21 cellular contexts compared by ENCODE assay signal in the genomic region with DNA sequence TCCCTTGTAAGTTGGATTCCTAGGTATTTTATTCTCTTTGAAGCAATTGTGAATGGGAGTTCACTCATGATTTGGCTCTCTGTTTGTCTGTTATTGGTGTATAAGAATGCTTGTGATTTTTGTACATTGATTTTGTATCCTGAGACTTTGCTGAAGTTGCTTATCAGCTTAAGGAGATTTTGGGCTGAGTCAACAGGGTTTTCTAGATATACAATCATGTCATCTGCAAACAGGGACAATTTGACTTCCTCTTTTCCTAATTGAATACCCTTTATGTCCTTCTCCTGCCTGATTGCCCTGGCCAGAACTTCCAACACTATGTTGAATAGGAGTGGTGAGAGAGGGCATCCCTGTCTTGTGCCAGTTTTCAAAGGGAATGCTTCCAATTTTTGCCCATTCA. TPM values are rescaled to one million over a fixed set of nuclear protein-coding genes. Genes with fewer than 3 reads are reported as not detected.
"Had no signal": no experiment of that assay in that cellular context is flagged by ENCODE, and none has a peak within 500 bp of the region (broad histone marks: within the 10 kb centered on the region; RNA-seq: fewer than 3 reads in every experiment).

No MANE protein-coding gene starts in this region.

RNA-seq across cellular contexts. Expression of gene MS4A3, which starts 6.0 kb away (rescaled TPM):
- total RNA-seq: activated naive CD4-positive, alpha-beta T cell treated with anti-CD3 and anti-CD28 coated beads for 36 hours; activated naive CD4-positive, alpha-beta T cell treated with anti-CD3 and anti-CD28 coated beads, Interleukin-2, amount 50 U/mL, for 72 hours; activated naive CD8-positive, alpha-beta T cell treated with anti-CD3 and anti-CD28 coated beads for 36 hours; activated naive CD8-positive, alpha-beta T cell treated with anti-CD3 and anti-CD28 coated beads, Interleukin-2, amount 10 ng/mL, durations not matched to agents 7 days and 5 days; activated T-cell treated with anti-CD3 and anti-CD28 coated beads, Interleukin-2, amount 50 U/mL, for 4 hours; activated T-cell treated with anti-CD3 and anti-CD28 coated beads, Interleukin-2, amount 50 U/mL, for 72 hours; activated T-helper 1 cell treated with anti-CD3 and anti-CD28 coated beads, Interleukin-12 subunit alpha, Interleukin-12 subunit beta, Interleukin-2, Interleukin-4 antibody, amounts not matched to agents 30 ng/mL and 10 ng/mL and 1 ng/mL, durations not matched to agents 14 hours and 24 hours and 36 hours; activated T-helper 17 cell treated with anti-CD3 and anti-CD28 coated beads, Interleukin-2, amount 50 U/mL, for 72 hours; activated T-helper 2 cell treated with anti-CD3 and anti-CD28 coated beads, Interferon-gamma antibody, Interleukin-2, Interleukin-4, amounts not matched to agents 10 μg/mL and 5 μg/mL and 100 μg/mL, durations not matched to agents 14 hours and 24 hours and 36 hours; adrenal gland; aorta; ascending aorta; astrocyte; body of pancreas; breast epithelium; bronchial epithelial cell; cardiac muscle cell; chondrocyte had no signal
- polyA plus RNA-seq: adrenal gland, aorta, cardiac muscle cell had no signal

RNA-seq across cellular contexts. Expression of gene OOSP2, which starts 10.2 kb away (rescaled TPM):
- total RNA-seq: activated naive CD4-positive, alpha-beta T cell treated with anti-CD3 and anti-CD28 coated beads for 36 hours; activated naive CD4-positive, alpha-beta T cell treated with anti-CD3 and anti-CD28 coated beads, Interleukin-2, amount 50 U/mL, for 72 hours; activated naive CD8-positive, alpha-beta T cell treated with anti-CD3 and anti-CD28 coated beads for 36 hours; activated naive CD8-positive, alpha-beta T cell treated with anti-CD3 and anti-CD28 coated beads, Interleukin-2, amount 10 ng/mL, durations not matched to agents 7 days and 5 days; activated T-cell treated with anti-CD3 and anti-CD28 coated beads, Interleukin-2, amount 50 U/mL, for 4 hours; activated T-cell treated with anti-CD3 and anti-CD28 coated beads, Interleukin-2, amount 50 U/mL, for 72 hours; activated T-helper 1 cell treated with anti-CD3 and anti-CD28 coated beads, Interleukin-12 subunit alpha, Interleukin-12 subunit beta, Interleukin-2, Interleukin-4 antibody, amounts not matched to agents 30 ng/mL and 10 ng/mL and 1 ng/mL, durations not matched to agents 14 hours and 24 hours and 36 hours; activated T-helper 17 cell treated with anti-CD3 and anti-CD28 coated beads, Interleukin-2, amount 50 U/mL, for 72 hours; activated T-helper 2 cell treated with anti-CD3 and anti-CD28 coated beads, Interferon-gamma antibody, Interleukin-2, Interleukin-4, amounts not matched to agents 10 μg/mL and 5 μg/mL and 100 μg/mL, durations not matched to agents 14 hours and 24 hours and 36 hours; adrenal gland; aorta; ascending aorta; astrocyte; body of pancreas; breast epithelium; bronchial epithelial cell; cardiac muscle cell; cardiac septum; cerebellum; chondrocyte had no signal
- polyA plus RNA-seq: adipose tissue, adrenal gland, aorta, cardiac muscle cell had no signal

RNA-seq across cellular contexts. Expression of gene OOSP4B, which starts 33.4 kb away (rescaled TPM):
- total RNA-seq: activated naive CD4-positive, alpha-beta T cell treated with anti-CD3 and anti-CD28 coated beads for 36 hours; activated naive CD4-positive, alpha-beta T cell treated with anti-CD3 and anti-CD28 coated beads, Interleukin-2, amount 50 U/mL, for 72 hours; activated naive CD8-positive, alpha-beta T cell treated with anti-CD3 and anti-CD28 coated beads for 36 hours; activated naive CD8-positive, alpha-beta T cell treated with anti-CD3 and anti-CD28 coated beads, Interleukin-2, amount 10 ng/mL, durations not matched to agents 7 days and 5 days; activated T-cell treated with anti-CD3 and anti-CD28 coated beads, Interleukin-2, amount 50 U/mL, for 4 hours; activated T-cell treated with anti-CD3 and anti-CD28 coated beads, Interleukin-2, amount 50 U/mL, for 72 hours; activated T-helper 1 cell treated with anti-CD3 and anti-CD28 coated beads, Interleukin-12 subunit alpha, Interleukin-12 subunit beta, Interleukin-2, Interleukin-4 antibody, amounts not matched to agents 30 ng/mL and 10 ng/mL and 1 ng/mL, durations not matched to agents 14 hours and 24 hours and 36 hours; activated T-helper 17 cell treated with anti-CD3 and anti-CD28 coated beads, Interleukin-2, amount 50 U/mL, for 72 hours; activated T-helper 2 cell treated with anti-CD3 and anti-CD28 coated beads, Interferon-gamma antibody, Interleukin-2, Interleukin-4, amounts not matched to agents 10 μg/mL and 5 μg/mL and 100 μg/mL, durations not matched to agents 14 hours and 24 hours and 36 hours; adrenal gland; aorta; ascending aorta; astrocyte; body of pancreas; breast epithelium; bronchial epithelial cell; cardiac muscle cell; cardiac septum; cerebellum; chondrocyte had no signal
- polyA plus RNA-seq: adipose tissue, adrenal gland, aorta, cardiac muscle cell had no signal

RNA-seq across cellular contexts. Expression of gene MS4A2, which starts 38.0 kb away (rescaled TPM):
- total RNA-seq: activated naive CD4-positive, alpha-beta T cell treated with anti-CD3 and anti-CD28 coated beads for 36 hours; activated naive CD4-positive, alpha-beta T cell treated with anti-CD3 and anti-CD28 coated beads, Interleukin-2, amount 50 U/mL, for 72 hours; activated naive CD8-positive, alpha-beta T cell treated with anti-CD3 and anti-CD28 coated beads for 36 hours; activated naive CD8-positive, alpha-beta T cell treated with anti-CD3 and anti-CD28 coated beads, Interleukin-2, amount 10 ng/mL, durations not matched to agents 7 days and 5 days; activated T-cell treated with anti-CD3 and anti-CD28 coated beads, Interleukin-2, amount 50 U/mL, for 4 hours; activated T-cell treated with anti-CD3 and anti-CD28 coated beads, Interleukin-2, amount 50 U/mL, for 72 hours; activated T-helper 1 cell treated with anti-CD3 and anti-CD28 coated beads, Interleukin-12 subunit alpha, Interleukin-12 subunit beta, Interleukin-2, Interleukin-4 antibody, amounts not matched to agents 30 ng/mL and 10 ng/mL and 1 ng/mL, durations not matched to agents 14 hours and 24 hours and 36 hours; activated T-helper 17 cell treated with anti-CD3 and anti-CD28 coated beads, Interleukin-2, amount 50 U/mL, for 72 hours; activated T-helper 2 cell treated with anti-CD3 and anti-CD28 coated beads, Interferon-gamma antibody, Interleukin-2, Interleukin-4, amounts not matched to agents 10 μg/mL and 5 μg/mL and 100 μg/mL, durations not matched to agents 14 hours and 24 hours and 36 hours; ascending aorta; astrocyte; bronchial epithelial cell; cardiac muscle cell; cerebellum; chondrocyte had no signal
- polyA plus RNA-seq: cardiac muscle cell had no signal
